ENCODE assay signal across 15 cellular contexts in the genomic region with DNA sequence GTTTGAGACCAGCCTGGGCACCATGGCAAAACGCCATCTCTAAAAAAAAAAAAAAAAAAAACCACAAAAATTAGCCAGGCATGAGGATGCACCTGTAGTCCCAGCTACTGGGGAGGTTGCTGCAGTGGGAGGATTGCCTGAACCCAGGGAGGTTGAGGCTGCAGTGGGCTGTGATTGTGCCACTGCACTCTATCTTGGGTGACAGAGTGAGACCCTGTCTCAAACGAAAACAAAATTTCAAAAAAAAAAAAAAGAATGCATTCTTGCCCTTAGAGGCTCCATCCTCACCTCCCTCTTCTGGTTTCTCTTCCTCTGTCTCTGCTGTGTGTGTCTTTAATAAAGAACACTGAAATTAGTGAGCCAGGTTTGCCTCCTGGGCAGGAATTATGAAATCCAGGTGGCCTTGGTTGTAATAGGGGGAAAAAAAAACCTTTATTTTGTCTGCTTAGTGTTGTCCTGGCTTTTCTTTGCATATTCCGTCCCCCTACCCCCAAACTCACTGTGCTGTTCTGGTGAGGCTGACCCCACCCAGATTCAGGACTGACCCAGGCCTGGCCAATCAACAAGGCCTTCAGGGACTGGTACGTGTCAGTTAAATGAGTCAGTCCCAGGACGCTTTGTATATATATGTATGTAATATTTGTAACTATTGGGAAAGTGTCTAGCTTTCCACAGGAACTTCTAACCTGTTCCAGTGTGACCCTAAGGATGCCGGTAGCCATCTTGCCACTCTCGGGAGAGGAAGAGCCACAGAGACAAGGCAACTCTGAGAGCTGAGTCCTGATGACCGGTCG.
DNase-seq lines count a peak whose midpoint lies in the region; ATAC-seq and TF ChIP-seq lines count a peak whose summit lies in the region.
"Had no signal": no experiment of that assay in that cellular context is flagged by ENCODE, and none has a peak within 500 bp of the region (broad histone marks: within the 10 kb centered on the region; RNA-seq: fewer than 3 reads in every experiment).

No MANE protein-coding gene starts in this region.

- peak; percentile 80 for ATAC-seq in stimulated activated memory B cell treated with anti-CD40 and anti-IgM and Interleukin-4, amounts not matched to agents 10 μg/mL and 1 μg/mL and 100 μg/mL, for 72 hours
- no peak for ATAC-seq in GM19452 (IDR thresholded peaks at IDR 0.05; ENCODE audit: unreplicated experiment)
- ATAC-seq: GM23338, upper lobe of right lung had no signal

- peaks cover 10% of the 10 kb centered on the region for H3K36me3 Mint-ChIP-seq in stimulated activated memory B cell treated with anti-CD40 and anti-IgM and Interleukin-4, amounts not matched to agents 10 μg/mL and 1 μg/mL and 100 μg/mL, for 72 hours
- H3K36me3 Mint-ChIP-seq in glutamatergic neuron (ENCODE audit: unreplicated experiment): no peaks in the 10 kb centered on the region

- H3K9ac ChIP-seq in OCI-LY3 (ENCODE audit: low read length): no peak overlapping the region

- peak overlapping the region; percentile 21 for H3K4me3 Mint-ChIP-seq in stimulated activated memory B cell treated with anti-CD40 and anti-IgM and Interleukin-4, amounts not matched to agents 10 μg/mL and 1 μg/mL and 100 μg/mL, for 72 hours
- no peak overlapping the region for H3K4me3 Mint-ChIP-seq in glutamatergic neuron (ENCODE audit: unreplicated experiment)
- H3K4me3 Mint-ChIP-seq: GM23338 had no signal

- H3K4me1 ChIP-seq in OCI-LY3 (ENCODE audit: low read length): peaks cover 37% of the 10 kb centered on the region

- peaks cover 48% of the 10 kb centered on the region for H3K4me1 Mint-ChIP-seq in stimulated activated memory B cell treated with anti-CD40 and anti-IgM and Interleukin-4, amounts not matched to agents 10 μg/mL and 1 μg/mL and 100 μg/mL, for 72 hours
- H3K4me1 Mint-ChIP-seq in glutamatergic neuron (ENCODE audit: low read depth, unreplicated experiment): peaks cover 10% of the 10 kb centered on the region

- H3K4me2 ChIP-seq in OCI-LY3 (ENCODE audit: low read length): peak overlapping the region; percentile 34
- H3K4me2 ChIP-seq: GM23338 had no signal

- no peaks in the 10 kb centered on the region for H3K27me3 Mint-ChIP-seq in stimulated activated memory B cell treated with anti-CD40 and anti-IgM and Interleukin-4, amounts not matched to agents 10 μg/mL and 1 μg/mL and 100 μg/mL, for 72 hours
- peaks cover 3% of the 10 kb centered on the region for H3K27me3 Mint-ChIP-seq in glutamatergic neuron (ENCODE audit: unreplicated experiment)

- no peak overlapping the region for H2AFZ ChIP-seq in OCI-LY3 (ENCODE audit: low read depth, low read length)
- H2AFZ ChIP-seq: GM23338 had no signal

- DNase-seq in NOMO-1 treated with DMSO at 0.1 percent for 48 hours (lab: John Stamatoyannopoulos, UW; ENCODE audit: unreplicated experiment) (peak; percentile 43), NOMO-1 treated with dmso at 0.1 percent for 144 hours (lab: John Stamatoyannopoulos, UW; ENCODE audit: unreplicated experiment) (no peak), epithelial cell of prostate (ENCODE audit: low read depth, low spot score) (peak; percentile 73), glutamatergic neuron (no peak)
- DNase-seq in activated CD8-positive, alpha-beta memory T cell treated with anti-CD3 and anti-CD28 coated beads, Interleukin-2, amount 50 U/mL, for 48 hours: no peak
- DNase-seq: activated CD4-positive, alpha-beta T cell treated with anti-CD3 and anti-CD28 coated beads, Interleukin-2, amount 50 U/mL, for 1 hour; activated gamma-delta T cell; NCI-H187 treated with DMSO at 0.1 percent for 48 hours; upper lobe of right lung had no signal

- H3K9me3 Mint-ChIP-seq in stimulated activated memory B cell treated with anti-CD40 and anti-IgM and Interleukin-4, amounts not matched to agents 10 μg/mL and 1 μg/mL and 100 μg/mL, for 72 hours: no peaks in the 10 kb centered on the region
- peaks cover 5% of the 10 kb centered on the region for H3K9me3 Mint-ChIP-seq in glutamatergic neuron (ENCODE audit: unreplicated experiment)
- H3K9me3 Mint-ChIP-seq: GM23338 had no signal

- H3K27ac Mint-ChIP-seq in stimulated activated memory B cell treated with anti-CD40 and anti-IgM and Interleukin-4, amounts not matched to agents 10 μg/mL and 1 μg/mL and 100 μg/mL, for 72 hours: peak overlapping the region; percentile 82
- H3K27ac Mint-ChIP-seq in glutamatergic neuron (ENCODE audit: unreplicated experiment): no peak overlapping the region
- H3K27ac Mint-ChIP-seq: GM23338 had no signal

- no peaks in the 10 kb centered on the region for H3K79me2 ChIP-seq in OCI-LY3 (ENCODE audit: low read length)

- no peaks in the 10 kb centered on the region for H3K9me3 ChIP-seq in OCI-LY3 (ENCODE audit: insufficient read depth, low read length)
- H3K9me3 ChIP-seq: upper lobe of right lung had no signal

- TF ChIP-seq CTCF in OCI-LY3 (IDR thresholded peaks at IDR 0.05; ENCODE audit: low read depth, low read length) (no peak), glutamatergic neuron (IDR thresholded peaks at IDR 0.05; ENCODE audit: partially characterized antibody, unreplicated experiment) (no peak)

- H3K27ac ChIP-seq in OCI-LY3 (ENCODE audit: low read length) (no peak overlapping the region), epithelial cell of prostate (peak overlapping the region; percentile 93)
- H3K27ac ChIP-seq: 22Rv1, upper lobe of right lung had no signal

- H3K27me3 ChIP-seq in OCI-LY3 (ENCODE audit: low read depth, low read length): no peaks in the 10 kb centered on the region
- H3K27me3 ChIP-seq: upper lobe of right lung had no signal

- H4K20me1 ChIP-seq in OCI-LY3 (ENCODE audit: insufficient read depth, low read length): no peaks in the 10 kb centered on the region

- no peak overlapping the region for H3K4me3 ChIP-seq in OCI-LY3 (ENCODE audit: low read length)
- H3K4me3 ChIP-seq: GM23338, lung, upper lobe of right lung had no signal

- no peaks in the 10 kb centered on the region for H3K36me3 ChIP-seq in OCI-LY3 (replicated peaks; ENCODE audit: low read depth, low read length)
- H3K36me3 ChIP-seq: upper lobe of right lung had no signal

Comparison
In these comparisons a context has a peak if more than half of its experiments do, and no peak if none do; other contexts are left out.
1. DNase-seq: peak in NOMO-1 treated with DMSO at 0.1 percent for 48 hours (single experiment) and epithelial cell of prostate (single experiment); none in NOMO-1 treated with dmso at 0.1 percent for 144 hours (single experiment), glutamatergic neuron (single experiment) and activated CD8-positive, alpha-beta memory T cell treated with anti-CD3 and anti-CD28 coated beads, Interleukin-2, amount 50 U/mL, for 48 hours (single experiment).